Comparison of ENCODE assay signal across 9 cellular contexts in genomic region chr17:19003966-19004600, GRCh38. TPM values are rescaled to one million over a fixed set of nuclear protein-coding genes. Genes with fewer than 3 reads are reported as not detected.
DNase-seq lines count a peak whose midpoint lies in the region; ATAC-seq and TF ChIP-seq lines count a peak whose summit lies in the region.
"Had no signal": no experiment of that assay in that cellular context is flagged by ENCODE, and none has a peak within 500 bp of the region (broad histone marks: within the 10 kb centered on the region; RNA-seq: fewer than 3 reads in every experiment).

No MANE protein-coding gene starts in this region.

- H3K4me3 Mint-ChIP-seq in activated B cell treated with CpG ODN at 0.5 μM for 24 hours (peak overlapping the region; percentile 88), chondrocyte (ENCODE audit: unreplicated experiment) (peak overlapping the region; percentile 78)

- whole genome bisulfite sequencing in lung, 2 donors = 1 to 3% methylated on average over 45 to 46 of the region's 46 CpGs

- no peaks in the 10 kb centered on the region for H3K9me3 ChIP-seq in lung (ENCODE audit: control insufficient read depth in 2 of 2, insufficient read depth in 1 of 2, low read length in 1 of 2)

- CTCF ChIA-PET in activated B cell treated with CpG ODN at 0.5 μM for 24 hours (lab: Charles Lee) = interaction anchor here (1.2 kb wide), 1 partner anchor 43 kb away, joined by 4 read pairs; no protein-coding TSS in a partner anchor

- H3K27me3 ChIP-seq in lung (ENCODE audit: control insufficient read depth, insufficient read depth) = no peaks in the 10 kb centered on the region

- H3K27ac Mint-ChIP-seq in activated B cell treated with CpG ODN at 0.5 μM for 24 hours = peak overlapping the region; percentile 73
- peak overlapping the region; percentile 45 for H3K27ac Mint-ChIP-seq in chondrocyte (ENCODE audit: unreplicated experiment)

- POLR2A ChIA-PET in activated B cell treated with CpG ODN at 0.5 μM for 24 hours (lab: Charles Lee) = interaction anchor here (0.5 to 1.8 kb wide), 8 partner anchors 9 to 1190 kb away, joined by 3 to 9 read pairs (median 4); partner anchors contain the start of gene PRPSAP2

- DNase-seq in NCI-H82 (lab: John Stamatoyannopoulos, UW) (peak; percentile 45), NCI-H82 treated with DMSO at 0.1 percent for 48 hours (lab: John Stamatoyannopoulos, UW; ENCODE audit: unreplicated experiment) (no peak), activated B cell treated with CpG ODN at 0.5 μM for 24 hours (peak; percentile 40), chondrocyte (ENCODE audit: low spot score) (no peak), lung (ENCODE audit: low spot score) (no peak)
- peak; percentile 37 to 39 for DNase-seq in stimulated activated CD8-positive, alpha-beta memory T cell treated with anti-CD3 and anti-CD28 coated beads, Interleukin-15, amount 100 ng/mL, for 4 hours (ENCODE audit: low read depth in 2 of 2)
- DNase-seq: DND-41 had no signal

- H3K4me1 Mint-ChIP-seq in activated B cell treated with CpG ODN at 0.5 μM for 24 hours (peaks cover 33% of the 10 kb centered on the region), chondrocyte (ENCODE audit: low read depth) (peaks cover 15% of the 10 kb centered on the region)

- H3K36me3 Mint-ChIP-seq in activated B cell treated with CpG ODN at 0.5 μM for 24 hours (ENCODE audit: low read depth) (peaks cover 13% of the 10 kb centered on the region), chondrocyte (ENCODE audit: low read depth) (no peaks in the 10 kb centered on the region)

- peak overlapping the region; percentile 27 to 82 for H3K27ac ChIP-seq in lung (ENCODE audit: low read depth in 1 of 2, low read length in 1 of 2)

- peaks cover 0 to 3% of the 10 kb centered on the region in 2 donors for H3K4me1 ChIP-seq in lung (ENCODE audit: control insufficient read depth in 2 of 2, insufficient read depth in 2 of 2, low read length in 2 of 2)

- no peaks in the 10 kb centered on the region for H3K36me3 ChIP-seq in lung (ENCODE audit: control insufficient read depth in 2 of 2, insufficient read depth in 2 of 2, low read length in 2 of 2)

- intact Hi-C loops in activated B cell treated with CpG ODN at 0.5 μM for 24 hours (cut with micrococcal nuclease) = no loop called here

- TF ChIP-seq CTCF in activated B cell treated with CpG ODN at 0.5 μM for 24 hours (IDR thresholded peaks at IDR 0.05) (no peak), chondrocyte (IDR thresholded peaks at IDR 0.05) (no peak), lung (IDR thresholded peaks at IDR 0.05; ENCODE audit: control extremely low read depth, extremely low read depth) (no peak)

- H3K27me3 Mint-ChIP-seq in activated B cell treated with CpG ODN at 0.5 μM for 24 hours (no peaks in the 10 kb centered on the region), chondrocyte (ENCODE audit: low read depth) (no peaks in the 10 kb centered on the region)

- peak overlapping the region; percentile 49 for H3K4me3 ChIP-seq in lung

- H3K9me3 Mint-ChIP-seq in activated B cell treated with CpG ODN at 0.5 μM for 24 hours (no peaks in the 10 kb centered on the region), chondrocyte (ENCODE audit: low read depth) (peaks cover 4% of the 10 kb centered on the region)

- ATAC-seq in HG03565 (IDR thresholded peaks at IDR 0.05; ENCODE audit: unreplicated experiment) (peak; percentile 21), activated B cell treated with CpG ODN at 0.5 μM for 24 hours (ENCODE audit: low read depth) (peak; percentile 35), lung (ENCODE audit: insufficient read depth, low FRiP score) (peak; percentile 28), GM18870 (IDR thresholded peaks at IDR 0.05; ENCODE audit: unreplicated experiment) (no peak)

RNA-seq across cellular contexts. Expression of gene FAM83G, which starts 0.5 kb away (rescaled TPM):
- total RNA-seq in activated B cell treated with CpG ODN at 0.5 μM for 24 hours (13.3 and 13.9 TPM in 2 replicates), chondrocyte (3.4 to 9.4 TPM (median 8.2 TPM) in 3 replicates), lung (10 to 100 TPM in 1 of 2 donors, 1 to 10 TPM in 1; 2.2 to 11.9 TPM)
- 1 to 10 TPM; 7.0 to 8.1 TPM for polyA plus RNA-seq in lung

RNA-seq across cellular contexts. Expression of gene GRAP, which starts 42.7 kb away (rescaled TPM):
- 31.5 and 39.2 TPM in 2 replicates for total RNA-seq in activated B cell treated with CpG ODN at 0.5 μM for 24 hours
- total RNA-seq in chondrocyte = 0.13 to 0.35 TPM in 2 of 3 replicates, not detected in the other
- 10 to 100 TPM in 1 of 2 donors, 1 to 10 TPM in 1; 6.7 to 11.1 TPM for total RNA-seq in lung
- polyA plus RNA-seq in lung = 10 to 100 TPM in 1 of 2 donors, 1 to 10 TPM in 1; 8.6 to 14.3 TPM

RNA-seq across cellular contexts. Expression of gene SLC5A10, which starts 52.1 kb away (rescaled TPM):
- total RNA-seq in activated B cell treated with CpG ODN at 0.5 μM for 24 hours (not detected in 2 replicates), chondrocyte (not detected in 3 replicates), lung (under 1 TPM; 0.09 to 0.31 TPM)
- under 1 TPM; 0.21 to 0.22 TPM for polyA plus RNA-seq in lung

Comparison
In these comparisons a context has a peak if more than half of its experiments do, and no peak if none do; other contexts are left out.
1. DNase-seq: peak in NCI-H82 (single experiment), activated B cell treated with CpG ODN at 0.5 μM for 24 hours (single experiment) and stimulated activated CD8-positive, alpha-beta memory T cell treated with anti-CD3 and anti-CD28 coated beads, Interleukin-15, amount 100 ng/mL, for 4 hours (2 of 2); none in NCI-H82 treated with DMSO at 0.1 percent for 48 hours (single experiment), chondrocyte (single experiment) and lung (single experiment).